Comparison of ENCODE assay signal across 9 cellular contexts in genomic region chr4:39609454-39609911, GRCh38. TPM values are rescaled to one million over a fixed set of nuclear protein-coding genes. Genes with fewer than 3 reads are reported as not detected.
DNase-seq lines count a peak whose midpoint lies in the region; ATAC-seq and TF ChIP-seq lines count a peak whose summit lies in the region.
"Had no signal": no experiment of that assay in that cellular context is flagged by ENCODE, and none has a peak within 500 bp of the region (broad histone marks: within the 10 kb centered on the region; RNA-seq: fewer than 3 reads in every experiment).

No MANE protein-coding gene starts in this region.

- H2AK5ac ChIP-seq in H9 (ENCODE audit: insufficient read length, low read length) = no peak overlapping the region

- no peaks in the 10 kb centered on the region for H3K27me3 Mint-ChIP-seq in H9 (ENCODE audit: low read depth)
- no peaks in the 10 kb centered on the region for H3K27me3 Mint-ChIP-seq in IgD-negative memory B cell
- H3K27me3 Mint-ChIP-seq in memory B cell = no peaks in the 10 kb centered on the region
- no peaks in the 10 kb centered on the region for H3K27me3 Mint-ChIP-seq in CD4-positive, alpha-beta T cell
- H3K27me3 Mint-ChIP-seq: central memory CD8-positive, alpha-beta T cell had no signal

- H3K36me3 Mint-ChIP-seq in H9 (ENCODE audit: insufficient read depth in 1 of 3, low read depth in 3 of 3) (peaks cover 3 to 35% (median 6%) of the 10 kb centered on the region in 3 experiments; a peak in 5 of 7 replicates), IgD-negative memory B cell (peaks cover 6% of the 10 kb centered on the region), memory B cell (peaks cover 13% of the 10 kb centered on the region)
- H3K36me3 Mint-ChIP-seq in CD4-positive, alpha-beta T cell (ENCODE audit: low read depth) = peaks cover 42% of the 10 kb centered on the region

- no peak overlapping the region for H2BK120ac ChIP-seq in H9 (ENCODE audit: low read depth, low read length, poor library complexity, severe bottlenecking)

- peak overlapping the region in 2 of 3 experiments; percentile 25 to 46; a peak in 2 of 7 replicates for H3K27ac Mint-ChIP-seq in H9
- H3K27ac Mint-ChIP-seq in IgD-negative memory B cell = peak overlapping the region; percentile 3 to 80 (median 43)
- peak overlapping the region; percentile 68 for H3K27ac Mint-ChIP-seq in memory B cell
- H3K27ac Mint-ChIP-seq in CD4-positive, alpha-beta T cell = no peak overlapping the region

- H3K18ac ChIP-seq in H9 (ENCODE audit: insufficient read length, low read depth, low read length) = no peak overlapping the region

- H2BK15ac ChIP-seq in H9 (ENCODE audit: low read depth, low read length) = no peak overlapping the region

- no peak overlapping the region for H3K14ac ChIP-seq in H9 (ENCODE audit: insufficient read depth, low read length)

- DNase-seq in H9 (no peak), memory B cell (ENCODE audit: low spot score in 2 of 2) (peak in 1 of 2 donors; percentile 14), epidermal melanocyte (ENCODE audit: insufficient read length, low spot score) (no peak), NCI-H1694 treated with DMSO at 0.1 percent for 48 hours (lab: John Stamatoyannopoulos, UW) (no peak)
- no peak for DNase-seq in NK-92 treated with Interleukin-12 subunit alpha and Interleukin-12 subunit beta, amount 100 ng/mL, for 24 hours (lab: John Stamatoyannopoulos, UW)
- DNase-seq in CD4-positive, alpha-beta T cell = no peak

- H3K4me1 ChIP-seq in H9 (ENCODE audit: insufficient read depth, low read length) = no peaks in the 10 kb centered on the region

- H3K79me1 ChIP-seq in H9 (ENCODE audit: insufficient read depth, low read depth, low read length, poor library complexity, severe bottlenecking) = peaks cover 2% of the 10 kb centered on the region

- H3K4me3 Mint-ChIP-seq in H9 = no peak overlapping the region
- H3K4me3 Mint-ChIP-seq in IgD-negative memory B cell = peak overlapping the region; percentile 53 to 90 (median 71)
- peak overlapping the region; percentile 81 for H3K4me3 Mint-ChIP-seq in memory B cell
- H3K4me3 Mint-ChIP-seq in CD4-positive, alpha-beta T cell = no peak overlapping the region
- H3K4me3 Mint-ChIP-seq: central memory CD8-positive, alpha-beta T cell had no signal

- H3K23me2 ChIP-seq in H9 (ENCODE audit: insufficient read length, low read depth, low read length, poor library complexity, severe bottlenecking) = no peaks in the 10 kb centered on the region

- WGBS in H9 (ENCODE audit: extremely low coverage, insufficient read length, low lambda C conversion rate) = no CpG with 5 or more reads among the region's 6 CpGs

- H2BK5ac ChIP-seq in H9 (ENCODE audit: insufficient read length, low read length) = no peak overlapping the region

- no peaks in the 10 kb centered on the region for H4K20me1 ChIP-seq in H9 (ENCODE audit: control insufficient read depth, insufficient read depth, insufficient read length)

- H3K27me3 ChIP-seq in H9 (ENCODE audit: insufficient read depth, low read length) = no peaks in the 10 kb centered on the region
- H3K27me3 ChIP-seq in CD4-positive, alpha-beta T cell (ENCODE audit: control insufficient read depth, insufficient read depth, low read length) = no peaks in the 10 kb centered on the region

- H2BK20ac ChIP-seq in H9 (ENCODE audit: low read depth, low read length, poor library complexity, severe bottlenecking) = no peak overlapping the region

- no peak overlapping the region for H3K27ac ChIP-seq in H9 (ENCODE audit: insufficient read length, low read depth, low read length)
- H3K27ac ChIP-seq in CD4-positive, alpha-beta T cell (ENCODE audit: low read depth, low read length) = no peak overlapping the region

- H3K9ac ChIP-seq in H9 (ENCODE audit: extremely low read depth, insufficient read length, low read length) = no peak overlapping the region

- no peaks in the 10 kb centered on the region for H3K4me1 Mint-ChIP-seq in H9
- H3K4me1 Mint-ChIP-seq in IgD-negative memory B cell = peaks cover 30 to 45% (median 36%) of the 10 kb centered on the region in 3 donors
- H3K4me1 Mint-ChIP-seq in memory B cell = peaks cover 30% of the 10 kb centered on the region
- H3K4me1 Mint-ChIP-seq in CD4-positive, alpha-beta T cell (ENCODE audit: low read depth) = no peaks in the 10 kb centered on the region

- H3K23ac ChIP-seq in H9 (ENCODE audit: insufficient read length, low read depth, low read length) = no peak overlapping the region

- CTCF ChIA-PET in CD4-positive, alpha-beta T cell (lab: Charles Lee) = no interaction called here

- no peak overlapping the region for H2BK12ac ChIP-seq in H9 (ENCODE audit: insufficient read length, low read depth, low read length)

- ATAC-seq in GM18858 (IDR thresholded peaks at IDR 0.05; ENCODE audit: unreplicated experiment) (peak; percentile 95), memory B cell (ENCODE audit: low read depth) (peak; percentile 84)
- ATAC-seq in CD4-positive, alpha-beta T cell (ENCODE audit: poor library complexity) = no peak

- no peak overlapping the region for H3K4me2 ChIP-seq in H9 (ENCODE audit: insufficient read depth, insufficient read length, low read length)

- no peak overlapping the region for H3K4ac ChIP-seq in H9 (ENCODE audit: low read depth, low read length)

- no peaks in the 10 kb centered on the region for H3K9me3 ChIP-seq in H9 (ENCODE audit: control insufficient read depth, low read depth, low read length)
- peaks cover 6% of the 10 kb centered on the region for H3K9me3 ChIP-seq in CD4-positive, alpha-beta T cell (ENCODE audit: control insufficient read depth, low read length)

- TF ChIP-seq CTCF in H9 (conservative IDR thresholded peaks at IDR 0.05) = no peak
- no peak for TF ChIP-seq CTCF in CD4-positive, alpha-beta T cell (IDR thresholded peaks at IDR 0.05)

- H3T11ph ChIP-seq in H9 (ENCODE audit: low read length) = no peak overlapping the region

- H2AFZ ChIP-seq in H9 (ENCODE audit: low read length) = no peak overlapping the region

- no peak overlapping the region for H3K56ac ChIP-seq in H9 (ENCODE audit: insufficient read length, low read depth, low read length)

- H4K5ac ChIP-seq in H9 (ENCODE audit: insufficient read length, low read depth, low read length) = no peak overlapping the region

- H3K79me2 ChIP-seq in H9 (ENCODE audit: insufficient read depth, low read length) = no peaks in the 10 kb centered on the region

- POLR2A ChIA-PET in CD4-positive, alpha-beta T cell (lab: Charles Lee) = no interaction called here

- no peak overlapping the region for H4K8ac ChIP-seq in H9 (replicated peaks; ENCODE audit: insufficient read length, low read depth, low read length)

- H3K9me3 Mint-ChIP-seq in H9 (peaks cover 0 to 3% of the 10 kb centered on the region in 2 experiments; a peak in 1 of 5 replicates), IgD-negative memory B cell (no peaks in the 10 kb centered on the region), memory B cell (peaks cover 2% of the 10 kb centered on the region)
- no peaks in the 10 kb centered on the region for H3K9me3 Mint-ChIP-seq in CD4-positive, alpha-beta T cell
- H3K9me3 Mint-ChIP-seq: central memory CD8-positive, alpha-beta T cell had no signal

- intact Hi-C loops in CD4-positive, alpha-beta T cell (cut with DNase I, micrococcal nuclease) = no loop called here

- no peak overlapping the region for H4K91ac ChIP-seq in H9 (ENCODE audit: insufficient read length, low read depth, low read length)

RNA-seq across cellular contexts. Expression of gene SMIM14, which starts 29.2 kb away (rescaled TPM):
- 19.4 and 21.3 TPM in 2 replicates for total RNA-seq in H9 (2021)
- polyA plus RNA-seq in IgD-negative memory B cell = 189 TPM
- 1 to 10 TPM; 2.0 to 3.1 TPM for total RNA-seq in CD4-positive, alpha-beta T cell

Comparison
In these comparisons a context has a peak if more than half of its experiments do, and no peak if none do; other contexts are left out.
1. H3K4me3 Mint-ChIP-seq: peak in IgD-negative memory B cell (4 of 4) and memory B cell (single experiment); none in H9 (0 of 2) and CD4-positive, alpha-beta T cell (single experiment).